Comparison of ENCODE assay signal across 11 cellular contexts in genomic region chr7:114925443-114925842, GRCh38. TPM values are rescaled to one million over a fixed set of nuclear protein-coding genes. Genes with fewer than 3 reads are reported as not detected.
DNase-seq lines count a peak whose midpoint lies in the region; ATAC-seq and TF ChIP-seq lines count a peak whose summit lies in the region.
"Had no signal": no experiment of that assay in that cellular context is flagged by ENCODE, and none has a peak within 500 bp of the region (broad histone marks: within the 10 kb centered on the region; RNA-seq: fewer than 3 reads in every experiment).

No MANE protein-coding gene starts in this region.

- H2AFZ ChIP-seq in fibroblast of lung (ENCODE audit: low read length) = no peak overlapping the region

- no peak overlapping the region for H3K9ac ChIP-seq in fibroblast of lung (ENCODE audit: insufficient read depth, low read length)

- TF ChIP-seq CTCF in fibroblast of lung (conservative IDR thresholded peaks at IDR 0.05 in 1 of 2, IDR thresholded peaks at IDR 0.05 in 1 of 2; ENCODE audit: low read depth in 1 of 2, low read length in 2 of 2) (no peak), thyroid gland (IDR thresholded peaks at IDR 0.05) (no peak)

- H3K27ac Mint-ChIP-seq in T-cell = peak overlapping the region; percentile 87 to 98
- H3K27ac Mint-ChIP-seq: endodermal cell had no signal

- no peak overlapping the region for H3K27ac ChIP-seq in fibroblast of lung (ENCODE audit: insufficient read depth, low read length)
- H3K27ac ChIP-seq in thyroid gland = peak overlapping the region in 1 of 3 donors; percentile 16

- H3K79me2 ChIP-seq in fibroblast of lung (ENCODE audit: control insufficient read depth, insufficient read depth, low read length) = peaks cover 64% of the 10 kb centered on the region

- intact Hi-C loops in thyroid gland (cut with DNase I) = no loop called here

- H3K4me3 Mint-ChIP-seq in T-cell = peak overlapping the region; percentile 66 to 91 (median 83)
- H3K4me3 Mint-ChIP-seq: endodermal cell had no signal

- H3K36me3 Mint-ChIP-seq in T-cell = peaks cover 3% of the 10 kb centered on the region

- no peak for TF ChIP-seq POLR2A in thyroid gland (IDR thresholded peaks at IDR 0.05)

- DNase-seq in AG08395 (ENCODE audit: low spot score) (peak; percentile 47), EH (ENCODE audit: low read depth) (peak; percentile 64), T-cell (no peak), fibroblast of lung (ENCODE audit: low read depth in 2 of 2) (no peak), DMS53 treated with DMSO at 0.1 percent for 48 hours (lab: John Stamatoyannopoulos, UW; ENCODE audit: unreplicated experiment) (no peak), thyroid gland (no peak), H4 (ENCODE audit: low spot score) (no peak)
- no peak for DNase-seq in stimulated activated CD4-positive, alpha-beta T cell treated with anti-CD3 and anti-CD28 coated beads, Interleukin-4, amount 100 ng/mL, for 1 hour
- DNase-seq: EL, endodermal cell had no signal

- H3K9me3 ChIP-seq in fibroblast of lung (ENCODE audit: control insufficient read depth, insufficient read depth, low read depth, low read length) (no peaks in the 10 kb centered on the region), thyroid gland (no peaks in the 10 kb centered on the region)

- CTCF ChIA-PET in T-cell (lab: Charles Lee) = interaction anchor here in 1 of 2 donors (1.7 to 3.2 kb wide), 2 partner anchors 14 to 60 kb away, joined by 5 to 18 read pairs; no protein-coding TSS in a partner anchor

- H3K27me3 Mint-ChIP-seq in T-cell = no peaks in the 10 kb centered on the region

- H3K4me1 ChIP-seq in fibroblast of lung (ENCODE audit: control insufficient read depth, extremely low read depth, insufficient read depth, low read length) = peaks cover 15% of the 10 kb centered on the region
- H3K4me1 ChIP-seq in thyroid gland = peaks cover 22 to 24% of the 10 kb centered on the region in 2 donors

- no peaks in the 10 kb centered on the region for H4K20me1 ChIP-seq in fibroblast of lung (ENCODE audit: control insufficient read depth, extremely low read depth, insufficient read depth, low read length)

- peaks cover 28 to 44% (median 38%) of the 10 kb centered on the region in 3 donors for H3K4me1 Mint-ChIP-seq in T-cell

- POLR2A ChIA-PET in T-cell (lab: Charles Lee) = interaction anchor here in 1 of 2 donors (0.8 kb wide), 1 partner anchor 626 kb away, joined by 3 read pairs; no protein-coding TSS in a partner anchor

- H3K36me3 ChIP-seq in fibroblast of lung (ENCODE audit: control insufficient read depth, insufficient read depth, low read length) (no peaks in the 10 kb centered on the region), thyroid gland (no peaks in the 10 kb centered on the region)

- no peaks in the 10 kb centered on the region for H3K27me3 ChIP-seq in fibroblast of lung (ENCODE audit: control insufficient read depth, insufficient read depth, low read length)
- H3K27me3 ChIP-seq in thyroid gland = no peaks in the 10 kb centered on the region

- ATAC-seq in T-cell (replicated peaks in 1 of 4) = no peak
- ATAC-seq: HepG2 had no signal

- peak overlapping the region in 1 of 4 experiments; percentile 15 for H3K4me3 ChIP-seq in fibroblast of lung (replicated peaks in 1 of 4; ENCODE audit: control extremely low read depth in 1 of 4, insufficient read depth in 1 of 4, low read depth in 3 of 4, low read length in 4 of 4)
- no peak overlapping the region for H3K4me3 ChIP-seq in thyroid gland (replicated peaks in 1 of 3)

- H3K4me2 ChIP-seq in fibroblast of lung (ENCODE audit: extremely low read depth, insufficient read depth, low read length) = peak overlapping the region; percentile 56

- H3K9me3 Mint-ChIP-seq in T-cell = no peaks in the 10 kb centered on the region
- H3K9me3 Mint-ChIP-seq: endodermal cell had no signal

RNA-seq across cellular contexts. Expression of gene MDFIC, which starts 3.5 kb away (rescaled TPM):
- total RNA-seq in T-cell = 10 to 100 TPM; 56.3 to 84.6 (median 65.0) TPM
- total RNA-seq in fibroblast of lung = 41.6 and 67.4 TPM in 2 replicates
- 38.7 and 46.3 TPM in 2 replicates for polyA plus RNA-seq in fibroblast of lung
- 39.1 and 50.9 TPM in 2 replicates for polyA plus RNA-seq in fibroblast of lung (2012)
- 3.7 and 23.6 TPM in 2 replicates for polyA minus RNA-seq in fibroblast of lung (ENCODE audit: low replicate concordance)
- total RNA-seq in thyroid gland = 10 to 100 TPM; 50.3 to 89.5 (median 58.1) TPM
- 16.5 and 20.7 TPM in 2 replicates for total RNA-seq in H4 (2014; rRNA removed; shearing (Covaris generic))
- total RNA-seq: HepG2 had no signal

Comparison
In these comparisons a context has a peak if more than half of its experiments do, and no peak if none do; other contexts are left out.
1. DNase-seq: peak in AG08395 (single experiment) and EH (single experiment); none in T-cell (0 of 34), fibroblast of lung (0 of 2), stimulated activated CD4-positive, alpha-beta T cell treated with anti-CD3 and anti-CD28 coated beads, Interleukin-4, amount 100 ng/mL, for 1 hour (single experiment), DMS53 treated with DMSO at 0.1 percent for 48 hours (single experiment), thyroid gland (0 of 2) and H4 (single experiment).